2 cellular contexts compared by ENCODE assay signal in genomic region chr2:241849616-241850543, GRCh38.
TF ChIP-seq lines count a peak whose summit lies in the region.

No MANE protein-coding gene starts in this region.

TF ChIP-seq in SK-N-SH, 30 proteins besides CTCF, POLR2A, EP300 and RAD21 (continued from another document):
- TF ChIP-seq MXI1 (IDR thresholded peaks at IDR 0.05; ENCODE audit: low read depth, low read length) (no peak), TAF1 (IDR thresholded peaks at IDR 0.05; ENCODE audit: borderline replicate concordance, low read depth, low read length) (no peak), TCF12 (IDR thresholded peaks at IDR 0.05) (no peak), GABPA (IDR thresholded peaks at IDR 0.05; ENCODE audit: low read depth) (no peak), IRF3 (IDR thresholded peaks at IDR 0.05; ENCODE audit: low read depth, low read length) (no peak), TEAD4 (IDR thresholded peaks at IDR 0.05; ENCODE audit: borderline replicate concordance, insufficient read depth) (no peak), REST (IDR thresholded peaks at IDR 0.05; ENCODE audit: low read depth, low read length) (no peak), JUND (IDR thresholded peaks at IDR 0.05) (no peak), MAX (IDR thresholded peaks at IDR 0.05; ENCODE audit: low read depth) (no peak), POLR2AphosphoS5 (IDR thresholded peaks at IDR 0.05; ENCODE audit: low read depth, low read length) (no peak), USF2 (IDR thresholded peaks at IDR 0.05; ENCODE audit: borderline replicate concordance, low read depth, low read length) (no peak), MEF2A (IDR thresholded peaks at IDR 0.05; ENCODE audit: borderline replicate concordance, low read depth) (no peak)

TF ChIP-seq in SK-N-SH treated with all-trans-retinoic acid at 6 μM for 48 hours, 23 proteins besides CTCF, POLR2A, EP300 and RAD21 (continued from another document):
- TF ChIP-seq ZNF565 (CRISPR knock-in tag; conservative IDR thresholded peaks at IDR 0.05; ENCODE audit: low read depth) (no peak), ZFP30 (CRISPR knock-in tag; IDR thresholded peaks at IDR 0.05) (no peak), RARB (CRISPR knock-in tag; IDR thresholded peaks at IDR 0.05) (no peak), ZNF70 (CRISPR knock-in tag; IDR thresholded peaks at IDR 0.05) (no peak), PATZ1 (CRISPR knock-in tag; IDR thresholded peaks at IDR 0.05; ENCODE audit: borderline replicate concordance) (no peak), TCF4 (CRISPR knock-in tag; IDR thresholded peaks at IDR 0.05; ENCODE audit: borderline replicate concordance) (no peak), POU6F1 (CRISPR knock-in tag; IDR thresholded peaks at IDR 0.05; ENCODE audit: borderline replicate concordance, low read depth) (no peak), CREB5 (CRISPR knock-in tag; IDR thresholded peaks at IDR 0.05; ENCODE audit: low read depth) (no peak), ZFP3 (CRISPR knock-in tag; IDR thresholded peaks at IDR 0.05) (no peak), ISL1 (CRISPR knock-in tag; IDR thresholded peaks at IDR 0.05) (no peak), CSRNP3 (CRISPR knock-in tag; IDR thresholded peaks at IDR 0.05) (no peak), ZC3H10 (CRISPR knock-in tag; IDR thresholded peaks at IDR 0.05) (no peak), ZNF8 (CRISPR knock-in tag; IDR thresholded peaks at IDR 0.05) (no peak), ARNTL (CRISPR knock-in tag; IDR thresholded peaks at IDR 0.05; ENCODE audit: borderline replicate concordance, low read depth) (no peak), PPARA (CRISPR knock-in tag; IDR thresholded peaks at IDR 0.05; ENCODE audit: borderline replicate concordance) (no peak), BACH2 (CRISPR knock-in tag; IDR thresholded peaks at IDR 0.05; ENCODE audit: borderline replicate concordance) (no peak), GLIS3 (CRISPR knock-in tag; IDR thresholded peaks at IDR 0.05) (no peak)
